11 cellular contexts compared by ENCODE assay signal in genomic region chr1:175073054-175073453, GRCh38. TPM values are rescaled to one million over a fixed set of nuclear protein-coding genes. Genes with fewer than 3 reads are reported as not detected.
A peak's percentile ranks its signal among the peaks of the same experiment; 100 is the strongest.
DNase-seq lines count a peak whose midpoint lies in the region; ATAC-seq and TF ChIP-seq lines count a peak whose summit lies in the region.
"Had no signal": no experiment of that assay in that cellular context is flagged by ENCODE, and none has a peak within 500 bp of the region (broad histone marks: within the 10 kb centered on the region; RNA-seq: fewer than 3 reads in every experiment).

No MANE protein-coding gene starts in this region.

- peaks cover 20% of the 10 kb centered on the region for H3K4me1 Mint-ChIP-seq in osteocyte (ENCODE audit: unreplicated experiment)
- H3K4me1 Mint-ChIP-seq in activated T-cell treated with anti-CD3 and anti-CD28 coated beads, Interleukin-2, amount 50 U/mL, for 4 hours (ENCODE audit: low read depth) = peaks cover 9% of the 10 kb centered on the region

- H3K27me3 Mint-ChIP-seq in osteocyte (ENCODE audit: unreplicated experiment) = peaks cover 3% of the 10 kb centered on the region
- peaks cover 17% of the 10 kb centered on the region for H3K27me3 Mint-ChIP-seq in activated T-cell treated with anti-CD3 and anti-CD28 coated beads, Interleukin-2, amount 50 U/mL, for 4 hours (ENCODE audit: low read depth)

- H3K27ac Mint-ChIP-seq in osteocyte (ENCODE audit: unreplicated experiment) = peak overlapping the region; percentile 59

- H3K4me3 ChIP-seq in NB4 (ENCODE audit: low read depth, low read length) = no peak overlapping the region
- H3K4me3 ChIP-seq in fibroblast of the aortic adventitia (ENCODE audit: low read depth, low read length) = no peak overlapping the region
- H3K4me3 ChIP-seq: Peyer's patch had no signal

- ATAC-seq in HG03045 (IDR thresholded peaks at IDR 0.05; ENCODE audit: unreplicated experiment) = no peak
- no peak for ATAC-seq in activated T-cell treated with anti-CD3 and anti-CD28 coated beads, Interleukin-2, amount 50 U/mL, for 4 hours

- no peaks in the 10 kb centered on the region for H3K36me3 Mint-ChIP-seq in osteocyte (ENCODE audit: unreplicated experiment)
- H3K36me3 Mint-ChIP-seq in activated T-cell treated with anti-CD3 and anti-CD28 coated beads, Interleukin-2, amount 50 U/mL, for 4 hours (ENCODE audit: insufficient read depth) = no peaks in the 10 kb centered on the region
- H3K36me3 Mint-ChIP-seq: CD4-positive, CD25-positive, alpha-beta regulatory T cell had no signal

- no peaks in the 10 kb centered on the region for H3K9me3 Mint-ChIP-seq in osteocyte (ENCODE audit: unreplicated experiment)
- H3K9me3 Mint-ChIP-seq in activated T-cell treated with anti-CD3 and anti-CD28 coated beads, Interleukin-2, amount 50 U/mL, for 4 hours = no peaks in the 10 kb centered on the region
- H3K9me3 Mint-ChIP-seq: CD4-positive, CD25-positive, alpha-beta regulatory T cell; endodermal cell had no signal

- TF ChIP-seq POLR2A in NB4 (IDR thresholded peaks at IDR 0.05; ENCODE audit: extremely low read depth, insufficient read length) = no peak

- TF ChIP-seq CTCF in NB4 (IDR thresholded peaks at IDR 0.05; ENCODE audit: low read depth, low read length) (no peak), fibroblast of the aortic adventitia (IDR thresholded peaks at IDR 0.05; ENCODE audit: insufficient read depth, low read length) (no peak), osteocyte (IDR thresholded peaks at IDR 0.05) (no peak)

- DNase-seq in CD1c-positive myeloid dendritic cell (ENCODE audit: extremely low spot score) (peak; percentile 18), NB4 (ENCODE audit: low read depth) (peak; percentile 88), fibroblast of the aortic adventitia (ENCODE audit: low read depth) (peak; percentile 16), osteocyte (ENCODE audit: extremely low spot score, unreplicated experiment) (no peak), A172 (ENCODE audit: low spot score) (no peak)
- DNase-seq in activated CD8-positive, alpha-beta memory T cell treated with anti-CD3 and anti-CD28 coated beads, Interleukin-2, amount 50 U/mL, for 4 hours = no peak
- DNase-seq in activated T-cell treated with anti-CD3 and anti-CD28 coated beads, Interleukin-2, amount 50 U/mL, for 4 hours = no peak
- DNase-seq: Peyer's patch had no signal

- H3K4me3 Mint-ChIP-seq in osteocyte (ENCODE audit: unreplicated experiment) = peak overlapping the region; percentile 55
- no peak overlapping the region for H3K4me3 Mint-ChIP-seq in activated T-cell treated with anti-CD3 and anti-CD28 coated beads, Interleukin-2, amount 50 U/mL, for 4 hours
- H3K4me3 Mint-ChIP-seq: endodermal cell had no signal

RNA-seq across cellular contexts. Expression of gene TNN, which starts 5.4 kb away (rescaled TPM):
- not detected in 2 replicates for total RNA-seq in fibroblast of the aortic adventitia (ENCODE audit: low replicate concordance)
- 0.08 TPM in 1 of 2 replicates, not detected in the other for total RNA-seq in osteocyte
- total RNA-seq in A172 (2014; rRNA removed; shearing (Covaris generic)) = not detected in 2 replicates
- not detected for total RNA-seq in activated T-cell treated with anti-CD3 and anti-CD28 coated beads, Interleukin-2, amount 50 U/mL, for 4 hours
- total RNA-seq: CD4-positive, CD25-positive, alpha-beta regulatory T cell had no signal

RNA-seq across cellular contexts. Expression of gene MRPS14, which starts 49.8 kb away (rescaled TPM):
- total RNA-seq in fibroblast of the aortic adventitia (ENCODE audit: low replicate concordance) (20.9 and 29.5 TPM in 2 replicates), osteocyte (27.7 and 29.8 TPM in 2 replicates)
- total RNA-seq in A172 (2014; rRNA removed; shearing (Covaris generic)) = 39.3 and 42.3 TPM in 2 replicates
- total RNA-seq in activated T-cell treated with anti-CD3 and anti-CD28 coated beads, Interleukin-2, amount 50 U/mL, for 4 hours = 10 to 100 TPM; 26.1 to 28.5 (median 27.8) TPM

Comparison
In these comparisons a context has a peak if more than half of its experiments do, and no peak if none do; other contexts are left out.
1. DNase-seq: peak in CD1c-positive myeloid dendritic cell (single experiment), NB4 (single experiment) and fibroblast of the aortic adventitia (single experiment); none in osteocyte (single experiment), activated CD8-positive, alpha-beta memory T cell treated with anti-CD3 and anti-CD28 coated beads, Interleukin-2, amount 50 U/mL, for 4 hours (single experiment), A172 (single experiment) and activated T-cell treated with anti-CD3 and anti-CD28 coated beads, Interleukin-2, amount 50 U/mL, for 4 hours (single experiment).